Comparison of ENCODE assay signal across 22 cellular contexts in the genomic region with DNA sequence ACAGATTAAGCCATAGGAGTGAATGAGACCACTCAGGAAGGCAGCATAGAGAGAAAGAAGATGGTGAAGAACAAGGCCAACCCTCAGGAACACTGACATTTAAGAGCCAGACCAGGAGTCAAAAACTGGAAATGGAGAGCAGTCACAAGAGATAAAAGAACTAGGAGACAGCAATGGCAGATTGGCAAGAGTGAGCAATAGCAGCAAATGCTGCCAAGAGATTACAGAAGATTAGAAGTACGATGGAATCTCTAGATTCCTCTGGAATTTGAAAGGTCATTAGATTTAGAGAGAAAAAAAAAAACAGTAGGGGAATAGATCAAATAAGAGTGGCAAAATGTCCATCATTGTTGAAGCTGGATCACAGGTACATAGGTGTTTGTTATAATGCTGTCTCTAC.
DNase-seq lines count a peak whose midpoint lies in the region; ATAC-seq, FAIRE-seq and TF ChIP-seq lines count a peak whose summit lies in the region.
"Had no signal": no experiment of that assay in that cellular context is flagged by ENCODE, and none has a peak within 500 bp of the region (broad histone marks: within the 10 kb centered on the region; RNA-seq: fewer than 3 reads in every experiment).

No MANE protein-coding gene starts in this region.

- TF ChIP-seq RAD21 in SK-N-SH (IDR thresholded peaks at IDR 0.05; ENCODE audit: low read length) (no peak), H1 (IDR thresholded peaks at IDR 0.05 in 1 of 2, conservative IDR thresholded peaks at IDR 0.05 in 1 of 2; ENCODE audit: low read depth in 2 of 2, low read length in 2 of 2) (no peak)

- POLR2A ChIA-PET in SK-N-SH (lab: Yijun Ruan, JAX) (no interaction called here), H1 (lab: Charles Lee; ENCODE audit: partially characterized antibody) (interaction anchor here (1.0 to 1.2 kb wide), 2 partner anchors 13 to 16 kb away, joined by 4 read pairs; no protein-coding TSS in a partner anchor)

- DNase-seq in SK-N-SH (no peak), H1 (ENCODE audit: low read depth in 1 of 2, low spot score in 2 of 2) (no peak), osteoblast (ENCODE audit: insufficient read length, low spot score, missing footprints) (peak; percentile 5), GM12892 (ENCODE audit: insufficient read length) (no peak), GM19239 (ENCODE audit: insufficient read length, low spot score) (no peak)
- DNase-seq: ACHN; BE2C; C1 segment of cervical spinal cord; CD4-positive, CD25-positive, alpha-beta regulatory T cell; CD8-positive, alpha-beta memory T cell; COR-L47; DMS 273 treated with DMSO at 0.1 percent for 48 hours; DMS53; DND-41; GDM1; H7 had no signal

- H3K36me3 ChIP-seq in SK-N-SH (replicated peaks in 1 of 2; ENCODE audit: control insufficient read depth in 1 of 2, insufficient read depth in 2 of 2, low read length in 1 of 2): no peaks in the 10 kb centered on the region
- no peaks in the 10 kb centered on the region for H3K36me3 ChIP-seq in H1 (ENCODE audit: control insufficient read depth in 2 of 4, insufficient read depth in 4 of 4, low read length in 3 of 4)
- no peaks in the 10 kb centered on the region for H3K36me3 ChIP-seq in osteoblast (ENCODE audit: insufficient read depth, low read length)
- H3K36me3 ChIP-seq: BE2C had no signal

- 5% methylated on average over 1 of the region's 1 CpG for WGBS in SK-N-SH (ENCODE audit: low lambda C conversion rate)
- 100% methylated on average over 1 of the region's 1 CpG; no CpG with 5 or more reads in 1 of the 2 experiments for WGBS in H1 (ENCODE audit: extremely low coverage in 1 of 2, insufficient coverage in 1 of 2, insufficient read length in 1 of 2, insufficient replicate concordance in 2 of 2, low coverage in 1 of 2, low lambda C conversion rate in 2 of 2, missing lambda C conversion rate in 1 of 2), 2 experiments

- no peak overlapping the region for H4K91ac ChIP-seq in H1 (replicated peaks; ENCODE audit: insufficient read length, low read length)

- no peak overlapping the region for H3K9ac ChIP-seq in SK-N-SH
- H3K9ac ChIP-seq in H1 (replicated peaks in 1 of 4; ENCODE audit: extremely low read depth in 1 of 4, low read depth in 3 of 4, low read length in 3 of 4): no peak overlapping the region
- H3K9ac ChIP-seq: KMS-11 had no signal

- H3K9me2 ChIP-seq in SK-N-SH: no peaks in the 10 kb centered on the region

- FAIRE-seq in H1 (lab: Jason Lieb, UNC): no peak
- no peak for FAIRE-seq in GM12892 (lab: Jason Lieb, UNC)
- FAIRE-seq in GM19239 (lab: Jason Lieb, UNC): no peak
- FAIRE-seq: A204.1, HepG2 had no signal

- H2AK5ac ChIP-seq in H1 (ENCODE audit: low read depth, low read length): no peak overlapping the region

- H2BK120ac ChIP-seq in H1 (replicated peaks; ENCODE audit: low read depth, low read length): no peak overlapping the region

- TF ChIP-seq POLR2A in H1 (IDR thresholded peaks at IDR 0.05; ENCODE audit: control extremely low read depth in 1 of 2, low read depth in 2 of 2, low read length in 2 of 2): no peak
- no peak for TF ChIP-seq POLR2A in GM12892 (IDR thresholded peaks at IDR 0.05; ENCODE audit: low read depth, low read length)

- TF ChIP-seq EP300 in SK-N-SH (IDR thresholded peaks at IDR 0.05; ENCODE audit: borderline replicate concordance in 1 of 2, low read depth in 1 of 2, low read length in 1 of 2) (no peak), H1 (IDR thresholded peaks at IDR 0.05; ENCODE audit: borderline replicate concordance in 1 of 2, low read depth in 2 of 2, low read length in 2 of 2) (no peak)

- no peaks in the 10 kb centered on the region for H3F3A ChIP-seq in SK-N-SH (replicated peaks; ENCODE audit: insufficient read depth)

- ATAC-seq in GM18858 (IDR thresholded peaks at IDR 0.05; ENCODE audit: unreplicated experiment): no peak
- ATAC-seq: GM23338, HCT116, HepG2 had no signal

- no peaks in the 10 kb centered on the region for H3K27me3 ChIP-seq in SK-N-SH (ENCODE audit: insufficient read depth)
- no peaks in the 10 kb centered on the region for H3K27me3 ChIP-seq in H1 (replicated peaks in 1 of 4; ENCODE audit: control insufficient read depth in 3 of 4, extremely low read depth in 1 of 4, insufficient read depth in 3 of 4, low read length in 3 of 4)
- H3K27me3 ChIP-seq in osteoblast (ENCODE audit: insufficient read depth, low read length): no peaks in the 10 kb centered on the region

- H3K79me2 ChIP-seq in SK-N-SH (ENCODE audit: insufficient read depth) (no peaks in the 10 kb centered on the region), H1 (ENCODE audit: control insufficient read depth in 1 of 2, insufficient read depth in 2 of 2, low read length in 2 of 2) (no peaks in the 10 kb centered on the region), osteoblast (ENCODE audit: insufficient read depth, low read length) (no peaks in the 10 kb centered on the region)

- no peak overlapping the region for H3K4ac ChIP-seq in H1 (replicated peaks; ENCODE audit: insufficient read length, low read depth, low read length)

- no peak overlapping the region for H3K14ac ChIP-seq in H1 (ENCODE audit: insufficient read length)

- TF ChIP-seq CTCF in SK-N-SH (IDR thresholded peaks at IDR 0.05) (no peak), H1 (IDR thresholded peaks at IDR 0.05; ENCODE audit: control extremely low read depth in 1 of 3, insufficient read depth in 1 of 3, low read depth in 1 of 3, low read length in 3 of 3) (no peak), osteoblast (IDR thresholded peaks at IDR 0.05; ENCODE audit: extremely low read depth, low read depth, low read length) (no peak)

- H2BK12ac ChIP-seq in H1 (ENCODE audit: low read depth, low read length): peak overlapping the region; percentile 80; the same call in 1 of the 2 replicates

- no peak overlapping the region for H3K27ac ChIP-seq in SK-N-SH (ENCODE audit: low read depth in 2 of 2, low read length in 1 of 2)
- H3K27ac ChIP-seq in H1 (ENCODE audit: low read depth, low read length): no peak overlapping the region
- no peak overlapping the region for H3K27ac ChIP-seq in osteoblast (ENCODE audit: low read depth, low read length)
- H3K27ac ChIP-seq: KMS-11 had no signal

- peak overlapping the region; percentile 75; the same call in 1 of the 2 replicates for H2BK20ac ChIP-seq in H1 (ENCODE audit: low read length)

- no peaks in the 10 kb centered on the region for H3K79me1 ChIP-seq in H1 (ENCODE audit: low read depth, low read length)

- H2BK5ac ChIP-seq in H1 (ENCODE audit: low read depth, low read length): no peak overlapping the region

- H2AFZ ChIP-seq in SK-N-SH (ENCODE audit: low read depth): no peak overlapping the region
- no peak overlapping the region for H2AFZ ChIP-seq in H1 (ENCODE audit: low read length)
- H2AFZ ChIP-seq in osteoblast (ENCODE audit: low read length): no peak overlapping the region

- peak overlapping the region; percentile 7 for H3K18ac ChIP-seq in H1 (ENCODE audit: extremely low read depth, low read length)

- no peaks in the 10 kb centered on the region; a peak in 1 of 4 replicates for H3K4me1 ChIP-seq in SK-N-SH (ENCODE audit: control insufficient read depth in 1 of 2, insufficient read depth in 2 of 2, low read depth in 1 of 2, low read length in 1 of 2)
- H3K4me1 ChIP-seq in H1 (replicated peaks in 1 of 4; ENCODE audit: control insufficient read depth in 3 of 4, insufficient read depth in 4 of 4, low read length in 3 of 4): peaks cover 0 to 21% (median 13%) of the 10 kb centered on the region in 4 experiments; a peak in 5 of 7 replicates
- no peaks in the 10 kb centered on the region for H3K4me1 ChIP-seq in osteoblast (ENCODE audit: insufficient read depth, low read length)
- H3K4me1 ChIP-seq: BE2C had no signal

- no peak overlapping the region for H3K23ac ChIP-seq in H1 (ENCODE audit: insufficient read length)

- no peak overlapping the region for H4K5ac ChIP-seq in H1 (ENCODE audit: insufficient read length, low read depth, low read length)

- no peaks in the 10 kb centered on the region for H3K23me2 ChIP-seq in H1 (ENCODE audit: low read depth, low read length)

- H4K20me1 ChIP-seq in SK-N-SH (ENCODE audit: insufficient read depth): no peaks in the 10 kb centered on the region
- no peaks in the 10 kb centered on the region for H4K20me1 ChIP-seq in H1 (replicated peaks in 1 of 2; ENCODE audit: control insufficient read depth in 1 of 2, insufficient read depth in 2 of 2, low read length in 2 of 2)
- no peaks in the 10 kb centered on the region for H4K20me1 ChIP-seq in osteoblast (ENCODE audit: insufficient read depth, low read length)

- no peak overlapping the region for H4K8ac ChIP-seq in H1 (ENCODE audit: extremely low read depth, insufficient read depth, low read length)

- H3K56ac ChIP-seq in H1 (replicated peaks; ENCODE audit: insufficient read length, low read depth, low read length): no peak overlapping the region

- H2BK15ac ChIP-seq in H1 (ENCODE audit: low read length): 0 out of 2 replicates have a peak overlapping the region, but pooled peaks have one; percentile 72

- H3K4me2 ChIP-seq in SK-N-SH (no peak overlapping the region), H1 (ENCODE audit: insufficient read depth in 1 of 2, low read depth in 2 of 2, low read length in 2 of 2) (no peak overlapping the region), osteoblast (ENCODE audit: insufficient read depth, low read length) (no peak overlapping the region)
- H3K4me2 ChIP-seq: GM23338, KMS-11 had no signal

- CTCF ChIA-PET in SK-N-SH (lab: Yijun Ruan, JAX): no interaction called here
- CTCF ChIA-PET in H1 (lab: Charles Lee; ENCODE audit: partially characterized antibody): interaction anchor here (0.9 to 1.0 kb wide), 2 partner anchors 23 to 29 kb away, joined by 3 to 6 read pairs; no protein-coding TSS in a partner anchor

- H3K4me3 ChIP-seq in SK-N-SH (ENCODE audit: low read depth in 2 of 2, low read length in 1 of 2) (no peak overlapping the region), H1 (ENCODE audit: extremely low read depth in 1 of 4, insufficient read depth in 2 of 4, low read depth in 3 of 4, low read length in 4 of 4) (no peak overlapping the region), osteoblast (ENCODE audit: insufficient read depth, low read length) (no peak overlapping the region)
- H3K4me3 ChIP-seq: GM23338 had no signal

- H3K9me3 ChIP-seq in SK-N-SH: no peaks in the 10 kb centered on the region
- H3K9me3 ChIP-seq in H1 (ENCODE audit: insufficient read depth in 2 of 2, low read depth in 1 of 2, low read length in 1 of 2): no peaks in the 10 kb centered on the region
- no peaks in the 10 kb centered on the region for H3K9me3 ChIP-seq in osteoblast (ENCODE audit: low read depth, low read length)
- H3K9me3 ChIP-seq: BE2C had no signal

TF ChIP-seq in SK-N-SH, 30 proteins besides CTCF, POLR2A, EP300 and RAD21 (continues in another document):
- no peak for TF ChIP-seq MEF2A (IDR thresholded peaks at IDR 0.05; ENCODE audit: borderline replicate concordance, low read depth)
- no peak for TF ChIP-seq CHD2 (IDR thresholded peaks at IDR 0.05; ENCODE audit: low read length, partially characterized antibody)

TF ChIP-seq in H1, 55 proteins besides CTCF, POLR2A, EP300 and RAD21 (continues in another document):
- no peak for TF ChIP-seq TBP (IDR thresholded peaks at IDR 0.05; ENCODE audit: low read depth, low read length)
- TF ChIP-seq EGR1 (IDR thresholded peaks at IDR 0.05; ENCODE audit: borderline replicate concordance, low read depth, low read length): no peak
- TF ChIP-seq CREB1 (IDR thresholded peaks at IDR 0.05): no peak
- TF ChIP-seq, protein P1, sequence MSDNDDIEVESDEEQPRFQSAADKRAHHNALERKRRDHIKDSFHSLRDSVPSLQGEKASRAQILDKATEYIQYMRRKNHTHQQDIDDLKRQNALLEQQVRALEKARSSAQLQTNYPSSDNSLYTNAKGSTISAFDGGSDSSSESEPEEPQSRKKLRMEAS (IDR thresholded peaks at IDR 0.05): no peak
